In genomic region chr2:74630454-74630853, GRCh38 we compare ENCODE assay signal across 1 cellular context. TPM values are rescaled to one million over a fixed set of nuclear protein-coding genes. Genes with fewer than 3 reads are reported as not detected.
"Had no signal": no experiment of that assay in that cellular context is flagged by ENCODE, and none has a peak within 500 bp of the region (broad histone marks: within the 10 kb centered on the region; RNA-seq: fewer than 3 reads in every experiment).

No MANE protein-coding gene starts in this region.

RNA-seq across cellular contexts. Expression of gene M1AP, which starts 17.7 kb away (rescaled TPM):
- total RNA-seq: H4 had no signal
